Comparison of ENCODE assay signal across 9 cellular contexts in the genomic region with DNA sequence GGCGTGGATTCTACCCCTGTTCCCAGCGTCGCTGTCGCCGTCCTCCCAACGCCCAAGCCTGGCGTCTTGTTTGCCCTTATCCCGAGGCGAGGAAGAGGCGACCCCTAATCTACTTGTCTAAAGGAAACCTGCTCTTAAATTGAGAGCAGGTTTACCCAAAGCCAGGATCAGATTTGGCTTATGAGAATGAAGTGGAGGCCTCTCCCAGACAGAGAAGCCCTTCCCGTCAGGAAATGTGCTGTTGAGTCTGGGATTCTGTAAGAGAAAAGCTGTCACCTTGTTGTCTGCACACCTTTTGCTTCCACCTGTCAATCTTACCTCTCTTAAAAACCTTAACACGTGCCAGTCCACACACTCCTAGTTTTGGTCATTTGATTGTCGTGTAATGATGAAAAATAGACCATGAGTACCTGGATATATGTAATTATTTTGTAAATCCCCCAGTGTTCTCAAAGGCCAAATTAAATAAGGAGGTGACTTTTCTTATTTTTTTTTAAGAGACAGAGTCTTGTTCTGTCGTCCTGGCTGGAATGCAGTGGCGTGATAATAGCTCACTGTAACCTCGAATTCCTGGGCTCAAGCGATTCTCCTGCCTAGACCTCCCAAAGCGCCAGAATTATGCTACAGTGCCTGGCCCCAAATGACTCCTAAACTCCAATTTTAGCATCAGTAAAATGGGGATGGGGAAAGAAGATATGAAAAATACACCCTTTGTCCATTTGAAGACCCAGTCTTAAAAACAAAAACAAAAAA. TPM values are rescaled to one million over a fixed set of nuclear protein-coding genes. Genes with fewer than 3 reads are reported as not detected.
DNase-seq lines count a peak whose midpoint lies in the region; ATAC-seq and TF ChIP-seq lines count a peak whose summit lies in the region.
"Had no signal": no experiment of that assay in that cellular context is flagged by ENCODE, and none has a peak within 500 bp of the region (broad histone marks: within the 10 kb centered on the region; RNA-seq: fewer than 3 reads in every experiment).

No MANE protein-coding gene starts in this region.

- H3K4me3 ChIP-seq in MG63 (peak overlapping the region; percentile 85), dorsolateral prefrontal cortex (peak overlapping the region; percentile 48 to 99 (median 92)), neural cell (ENCODE audit: low read length) (peak overlapping the region; percentile 73)

- H3K36me3 ChIP-seq in MG63 (peaks cover 10% of the 10 kb centered on the region; the same call in 1 of the 2 replicates), neural cell (ENCODE audit: insufficient read depth, low read length) (no peaks in the 10 kb centered on the region)

- no peaks in the 10 kb centered on the region for H3K9me3 ChIP-seq in MG63
- H3K9me3 ChIP-seq in neural cell (ENCODE audit: low read length): no peaks in the 10 kb centered on the region

- no peaks in the 10 kb centered on the region for H3K9me3 Mint-ChIP-seq in Calu3 (ENCODE audit: low read depth, unreplicated experiment)

- H3K27ac ChIP-seq in dorsolateral prefrontal cortex (peak overlapping the region in 58 of 59 donors; percentile 91 to 100 (median 99)), neural cell (ENCODE audit: low read length) (peak overlapping the region; percentile 96)

- no peaks in the 10 kb centered on the region for H3K9me2 ChIP-seq in neural cell (ENCODE audit: insufficient read depth, low read length)

- no peaks in the 10 kb centered on the region for H3K27me3 Mint-ChIP-seq in Calu3 (ENCODE audit: unreplicated experiment)

- peaks cover 62% of the 10 kb centered on the region for H3K4me1 Mint-ChIP-seq in Calu3 (ENCODE audit: low read depth, unreplicated experiment)

- intact Hi-C loops in Calu3 (cut with micrococcal nuclease; ENCODE audit: unreplicated experiment): loop anchor here (5.0 to 10.0 kb wide), 4 partner anchors 59 to 202 kb away; partner anchors contain the start of gene TSG101
- intact Hi-C loops in dorsolateral prefrontal cortex (cut with DNase I): loop anchor here (2.0 to 5.0 kb wide), 6 partner anchors 72 to 312 kb away; partner anchors contain the start of genes SPTY2D1 (in 2 of the 2), TSG101 (in 2 of the 2) and LDHA (in 1 of the 2)

- peak overlapping the region; percentile 77 for H2AFZ ChIP-seq in neural cell (ENCODE audit: low read depth, low read length)

- no peak for ATAC-seq in HG02571 (IDR thresholded peaks at IDR 0.05; ENCODE audit: unreplicated experiment)

- TF ChIP-seq RAD21 in neural cell (conservative IDR thresholded peaks at IDR 0.05): no peak

- H3K27me3 ChIP-seq in MG63 (no peaks in the 10 kb centered on the region), dorsolateral prefrontal cortex (no peaks in the 10 kb centered on the region), neural cell (ENCODE audit: insufficient read depth, low read depth, low read length) (no peaks in the 10 kb centered on the region)

- no peak for DNase-seq in Calu3
- no peak for DNase-seq in MG63
- no peak for DNase-seq in dorsolateral prefrontal cortex
- no peak for DNase-seq in SKM-1 (lab: John Stamatoyannopoulos, UW; ENCODE audit: unreplicated experiment)
- no peak for DNase-seq in NCI-H2227 (lab: John Stamatoyannopoulos, UW; ENCODE audit: unreplicated experiment)
- DNase-seq in epidermal melanocyte (ENCODE audit: insufficient read length, low spot score): no peak

- peaks cover 53% of the 10 kb centered on the region for H3K36me3 Mint-ChIP-seq in Calu3 (ENCODE audit: insufficient read depth, unreplicated experiment)

- H3K27ac Mint-ChIP-seq in Calu3 (ENCODE audit: unreplicated experiment): peak overlapping the region; percentile 99

- BruUV-seq in Calu3 (replicated peaks; lab: Mats Ljungman, UMichigan): TSS peak; percentile 51

- no peaks in the 10 kb centered on the region for H4K20me1 ChIP-seq in neural cell (ENCODE audit: insufficient read depth)

- peak overlapping the region; percentile 97 for H3K9ac ChIP-seq in neural cell (ENCODE audit: low read length)

- H3K79me2 ChIP-seq in neural cell (replicated peaks; ENCODE audit: insufficient read depth, low read length): peaks cover 58% of the 10 kb centered on the region

- H3K4me3 Mint-ChIP-seq in Calu3 (ENCODE audit: low read depth, unreplicated experiment): peak overlapping the region; percentile 78

- CTCF ChIA-PET in Calu3 (lab: Charles Lee): interaction anchor here (0.6 kb wide), 1 partner anchor 183 kb away, joined by 3 read pairs; no protein-coding TSS in a partner anchor

- no peak for TF ChIP-seq CTCF in Calu3 (IDR thresholded peaks at IDR 0.05; ENCODE audit: unreplicated experiment)
- TF ChIP-seq CTCF in dorsolateral prefrontal cortex (IDR thresholded peaks at IDR 0.05 in 54 of 56, conservative IDR thresholded peaks at IDR 0.05 in 2 of 56; ENCODE audit: low read depth in 1 of 56, partially characterized antibody in 56 of 56): no peak
- TF ChIP-seq CTCF in neural cell (IDR thresholded peaks at IDR 0.05; ENCODE audit: poor library complexity, severe bottlenecking): no peak

- no peaks in the 10 kb centered on the region for H3F3A ChIP-seq in neural cell (ENCODE audit: insufficient read depth, low read length, poor library complexity, severe bottlenecking)

- peak overlapping the region; percentile 92 for H3K4me2 ChIP-seq in neural cell (ENCODE audit: low read length)

- no peak for TF ChIP-seq EP300 in neural cell (conservative IDR thresholded peaks at IDR 0.05; ENCODE audit: poor library complexity, severe bottlenecking)

TF ChIP-seq in neural cell, 6 proteins besides CTCF, POLR2A, EP300 and RAD21:
- TF ChIP-seq MXI1 (conservative IDR thresholded peaks at IDR 0.05; ENCODE audit: poor library complexity, severe bottlenecking) (no peak), TAF1 (IDR thresholded peaks at IDR 0.05; ENCODE audit: low read depth) (no peak), SMC3 (conservative IDR thresholded peaks at IDR 0.05; ENCODE audit: poor library complexity) (no peak)

RNA-seq across cellular contexts. Expression of gene GTF2H1, which starts 0.6 kb away (rescaled TPM):
- 43.0 and 44.3 TPM in 2 replicates for total RNA-seq in Calu3 (2022)
- total RNA-seq in MG63 (2014; rRNA removed; shearing (Covaris generic); ENCODE audit: low replicate concordance): 46.7 and 60.7 TPM in 2 replicates
- 10 to 100 TPM; 30.5 to 68.1 (median 49.7) TPM for total RNA-seq in dorsolateral prefrontal cortex
- polyA plus RNA-seq in neural cell: 96.6 and 109 TPM in 2 replicates
- 98.1 and 122 TPM in 2 replicates for polyA minus RNA-seq in neural cell

RNA-seq across cellular contexts. Expression of gene HPS5, which starts 1.1 kb away (rescaled TPM):
- total RNA-seq in Calu3 (2022): 25.2 and 26.4 TPM in 2 replicates
- total RNA-seq in MG63 (2014; rRNA removed; shearing (Covaris generic); ENCODE audit: low replicate concordance): 13.2 and 41.2 TPM in 2 replicates
- 10 to 100 TPM; 12.8 to 35.8 (median 20.1) TPM for total RNA-seq in dorsolateral prefrontal cortex
- 28.5 and 37.0 TPM in 2 replicates for polyA plus RNA-seq in neural cell
- 54.9 and 56.0 TPM in 2 replicates for polyA minus RNA-seq in neural cell

RNA-seq across cellular contexts. Expression of gene SAA1, which starts 56.9 kb away (rescaled TPM):
- 23.9 and 54.1 TPM in 2 replicates for total RNA-seq in Calu3 (2022)
- not detected in 2 replicates for total RNA-seq in MG63 (2014; rRNA removed; shearing (Covaris generic); ENCODE audit: low replicate concordance)
- total RNA-seq in dorsolateral prefrontal cortex: 10 to 100 TPM in 2 of 120 experiments, 1 to 10 TPM in 4, under 1 TPM in 1, not detected in 113; 0.79 to 24.7 (median 1.3) TPM
- not detected in 2 replicates for polyA plus RNA-seq in neural cell
- polyA minus RNA-seq in neural cell: not detected in 2 replicates
- total RNA-seq: NCI-H460 had no signal
